ENCODE assay signal across 8 cellular contexts in the genomic region with DNA sequence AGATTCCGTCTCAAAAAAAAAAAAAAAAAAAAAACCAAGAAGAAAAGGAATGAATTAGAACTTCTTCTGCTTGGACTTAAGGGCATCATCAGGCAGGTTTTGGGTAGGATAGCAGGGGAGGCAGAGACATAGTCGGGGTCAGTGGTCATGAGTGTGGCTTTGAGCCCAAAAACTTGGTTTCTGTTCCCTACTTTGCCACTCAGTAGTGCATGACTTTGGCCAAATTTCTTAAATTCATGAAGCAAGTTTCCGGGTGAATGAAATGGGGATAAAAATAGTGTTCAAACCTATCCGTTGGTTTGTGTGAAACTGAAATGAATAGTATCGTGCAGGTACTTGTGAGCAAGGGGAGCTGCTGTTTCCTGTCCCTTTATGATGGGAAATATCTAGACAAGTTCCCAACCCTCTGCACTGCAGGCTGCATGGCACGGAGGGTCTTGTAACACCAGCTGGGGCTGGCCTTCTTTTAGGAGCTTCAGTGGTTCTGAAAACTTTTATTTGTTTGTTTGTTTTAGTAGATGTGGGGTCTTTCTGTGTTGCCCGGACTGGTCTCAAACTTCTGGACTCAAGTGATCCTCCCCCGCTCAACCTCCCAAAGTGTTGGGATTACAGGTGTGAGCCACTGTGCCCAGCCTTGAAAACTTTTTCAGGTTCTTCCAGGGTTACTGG. TPM values are rescaled to one million over a fixed set of nuclear protein-coding genes. Genes with fewer than 3 reads are reported as not detected.
DNase-seq lines count a peak whose midpoint lies in the region; ATAC-seq and TF ChIP-seq lines count a peak whose summit lies in the region.

No MANE protein-coding gene starts in this region.

- intact Hi-C loops in CD8-positive, alpha-beta T cell (cut with DNase I, micrococcal nuclease), result no loop called here
- intact Hi-C loops in dorsolateral prefrontal cortex (cut with DNase I), result no loop called here
- intact Hi-C loops in sciatic nerve (cut with DNase I), result no loop called here
- intact Hi-C loops in posterior cingulate gyrus (cut with DNase I), result no loop called here

- H3K36me3 Mint-ChIP-seq in CD8-positive, alpha-beta T cell, result peaks cover 58% of the 10 kb centered on the region

- peak overlapping the region; percentile 58 for H3K4me3 Mint-ChIP-seq in CD8-positive, alpha-beta T cell

- no peak for DNase-seq in CD8-positive, alpha-beta T cell
- peak; percentile 93 to 94 for DNase-seq in NOMO-1 (lab: John Stamatoyannopoulos, UW; ENCODE audit: unreplicated experiment in 2 of 2)
- no peak for DNase-seq in dorsolateral prefrontal cortex
- DNase-seq in sciatic nerve (ENCODE audit: low spot score), result peak; percentile 51
- DNase-seq in NCI-H524 (lab: John Stamatoyannopoulos, UW), result no peak
- DNase-seq in stimulated activated CD4-positive, alpha-beta T cell treated with anti-CD3 and anti-CD28 coated beads, Interleukin-1b, Interleukin-23, amount 100 ng/mL, for 48 hours, result no peak
- DNase-seq in posterior cingulate gyrus, result no peak

- H3K4me1 Mint-ChIP-seq in CD8-positive, alpha-beta T cell (ENCODE audit: low read depth), result peaks cover 55% of the 10 kb centered on the region

- peak; percentile 49 for ATAC-seq in CD8-positive, alpha-beta T cell
- ATAC-seq in GM21528 (IDR thresholded peaks at IDR 0.05; ENCODE audit: low FRiP score, unreplicated experiment) (peak; percentile 44), sciatic nerve (no peak)

- H3K4me1 ChIP-seq in CD8-positive, alpha-beta T cell (ENCODE audit: insufficient read depth, low read length), result peaks cover 10% of the 10 kb centered on the region

- peaks cover 23% of the 10 kb centered on the region for H3K36me3 ChIP-seq in CD8-positive, alpha-beta T cell (ENCODE audit: insufficient read depth, low read length)

- no peak for TF ChIP-seq CTCF in CD8-positive, alpha-beta T cell (IDR thresholded peaks at IDR 0.05)
- no peak for TF ChIP-seq CTCF in dorsolateral prefrontal cortex (IDR thresholded peaks at IDR 0.05 in 54 of 56, conservative IDR thresholded peaks at IDR 0.05 in 2 of 56; ENCODE audit: low read depth in 1 of 56, partially characterized antibody in 56 of 56)

- CTCF ChIA-PET in CD8-positive, alpha-beta T cell (lab: Charles Lee), result interaction anchor here (1.4 to 5.0 kb wide), 3 partner anchors 25 to 69 kb away, joined by 3 to 20 read pairs (median 3); no protein-coding TSS in a partner anchor

- POLR2A ChIA-PET in CD8-positive, alpha-beta T cell (lab: Charles Lee), result interaction anchor here (0.7 to 8.5 kb wide), 5 partner anchors 17 to 65 kb away, joined by 3 to 55 read pairs (median 5); a partner anchor contains a TSS

- no peaks in the 10 kb centered on the region for H3K9me3 ChIP-seq in CD8-positive, alpha-beta T cell (ENCODE audit: low read length)

- peak overlapping the region; percentile 82 for H3K27ac Mint-ChIP-seq in CD8-positive, alpha-beta T cell

- H3K9me3 Mint-ChIP-seq in CD8-positive, alpha-beta T cell, result no peaks in the 10 kb centered on the region

- H3K27me3 Mint-ChIP-seq in CD8-positive, alpha-beta T cell (ENCODE audit: low read depth), result no peaks in the 10 kb centered on the region

- H3K4me3 ChIP-seq in CD8-positive, alpha-beta T cell (ENCODE audit: low read depth, low read length), result no peak overlapping the region
- peak overlapping the region in 1 of 59 donors; percentile 14 for H3K4me3 ChIP-seq in dorsolateral prefrontal cortex

- no peak overlapping the region for H3K27ac ChIP-seq in CD8-positive, alpha-beta T cell (ENCODE audit: low read depth, low read length)
- H3K27ac ChIP-seq in dorsolateral prefrontal cortex, result peak overlapping the region in 44 of 59 donors; percentile 1 to 100 (median 52)

- no peaks in the 10 kb centered on the region for H3K27me3 ChIP-seq in CD8-positive, alpha-beta T cell (ENCODE audit: insufficient read depth, low read length)
- no peaks in the 10 kb centered on the region for H3K27me3 ChIP-seq in dorsolateral prefrontal cortex

RNA-seq across cellular contexts. Expression of a gene that starts 18.4 kb away (rescaled TPM):
- total RNA-seq in CD8-positive, alpha-beta T cell, result 100 to 1,000 TPM; 198 to 201 TPM
- total RNA-seq in dorsolateral prefrontal cortex, result 1,000 to 10,000 TPM in 5 of 120 experiments, 100 to 1,000 TPM in 115; 106 to 1,508 (median 405) TPM
- total RNA-seq in sciatic nerve, result 1,255 TPM

RNA-seq across cellular contexts. Expression of a gene that starts 54.5 kb away (rescaled TPM):
- total RNA-seq in CD8-positive, alpha-beta T cell, result 10 to 100 TPM; 18.4 to 20.8 TPM
- 10 to 100 TPM; 14.1 to 50.3 (median 21.7) TPM for total RNA-seq in dorsolateral prefrontal cortex
- 65.9 TPM for total RNA-seq in sciatic nerve

RNA-seq across cellular contexts. Expression of a gene that starts 57.9 kb away (rescaled TPM):
- over 10,000 TPM; 25,886 to 26,729 TPM for total RNA-seq in CD8-positive, alpha-beta T cell
- total RNA-seq in dorsolateral prefrontal cortex (over 10,000 TPM in 119 of 120 experiments, 1,000 to 10,000 TPM in 1; 7,808 to 28,438 (median 16,246) TPM), sciatic nerve (14,857 TPM)

RNA-seq across cellular contexts. Expression of a gene that starts 58.5 kb away (rescaled TPM):
- total RNA-seq in CD8-positive, alpha-beta T cell, result 10 to 100 TPM; 27.8 to 29.6 TPM
- 10 to 100 TPM in 51 of 120 experiments, 1 to 10 TPM in 69; 3.6 to 18.2 (median 9.0) TPM for total RNA-seq in dorsolateral prefrontal cortex
- total RNA-seq in sciatic nerve, result 12.0 TPM

Comparison
In these comparisons a context has a peak if more than half of its experiments do, and no peak if none do; other contexts are left out.
1. DNase-seq: peak in NOMO-1 (2 of 2) and sciatic nerve (single experiment); none in CD8-positive, alpha-beta T cell (0 of 7), dorsolateral prefrontal cortex (0 of 10), NCI-H524 (0 of 2), stimulated activated CD4-positive, alpha-beta T cell treated with anti-CD3 and anti-CD28 coated beads, Interleukin-1b, Interleukin-23, amount 100 ng/mL, for 48 hours (single experiment) and posterior cingulate gyrus (0 of 10).